ENCODE assay signal across 13 cellular contexts in genomic region chr10:102630663-102631062, GRCh38. TPM values are rescaled to one million over a fixed set of nuclear protein-coding genes. Genes with fewer than 3 reads are reported as not detected.
DNase-seq lines count a peak whose midpoint lies in the region; ATAC-seq, FAIRE-seq and TF ChIP-seq lines count a peak whose summit lies in the region.
"Had no signal": no experiment of that assay in that cellular context is flagged by ENCODE, and none has a peak within 500 bp of the region (broad histone marks: within the 10 kb centered on the region; RNA-seq: fewer than 3 reads in every experiment).

No MANE protein-coding gene starts in this region.

- H3K9ac ChIP-seq in H9 (ENCODE audit: extremely low read depth, insufficient read length, low read length) (no peak overlapping the region), kidney (ENCODE audit: low read length in 2 of 2) (no peak overlapping the region), rectal smooth muscle tissue (ENCODE audit: low read length) (no peak overlapping the region)

- no peak overlapping the region for H3K4me3 ChIP-seq in SJSA1
- no peak overlapping the region for H3K4me3 ChIP-seq in kidney (ENCODE audit: low read length in 2 of 2)
- H3K4me3 ChIP-seq in rectal smooth muscle tissue (ENCODE audit: low read length): no peak overlapping the region
- H3K4me3 ChIP-seq in esophagus muscularis mucosa: no peak overlapping the region
- H3K4me3 ChIP-seq: right lobe of liver had no signal

- DNase-seq in H9 (no peak), SJSA1 (ENCODE audit: low read depth in 1 of 2, low spot score in 2 of 2) (no peak), kidney (peak; percentile 39), NCI-H146 treated with DMSO at 0.1 percent for 48 hours (lab: John Stamatoyannopoulos, UW; ENCODE audit: unreplicated experiment) (no peak), esophagus muscularis mucosa (ENCODE audit: extremely low spot score) (no peak)
- DNase-seq: activated B cell treated with CpG ODN at 0.5 μM for 24 hours; CD8-positive, alpha-beta memory T cell; cortex of kidney; midbrain; stimulated activated naive CD8-positive, alpha-beta T cell treated with anti-CD3 and anti-CD28 coated beads, Interleukin-15, Interleukin-2, amounts not matched to agents 100 U/mL and 50 U/mL, for 24 hours had no signal

- WGBS in H9 (ENCODE audit: extremely low coverage, insufficient read length, low lambda C conversion rate): no CpG with 5 or more reads among the region's 6 CpGs
- 78% methylated on average over 6 of the region's 6 CpGs for WGBS in esophagus muscularis mucosa

- H3K4me2 ChIP-seq in H9 (ENCODE audit: insufficient read depth, insufficient read length, low read length): no peak overlapping the region

- H2AK5ac ChIP-seq in H9 (ENCODE audit: insufficient read length, low read length): no peak overlapping the region

- H3K23me2 ChIP-seq in H9 (ENCODE audit: insufficient read length, low read depth, low read length, poor library complexity, severe bottlenecking): no peaks in the 10 kb centered on the region

- TF ChIP-seq POLR2A in esophagus muscularis mucosa (IDR thresholded peaks at IDR 0.05; ENCODE audit: low read depth): no peak

- H3K4ac ChIP-seq in H9 (ENCODE audit: low read depth, low read length): no peak overlapping the region

- H3K27ac ChIP-seq in H9 (ENCODE audit: insufficient read length, low read depth, low read length): no peak overlapping the region
- H3K27ac ChIP-seq in SJSA1: peak overlapping the region; percentile 99
- no peak overlapping the region for H3K27ac ChIP-seq in kidney (ENCODE audit: low read depth in 2 of 2, low read length in 2 of 2)
- peak overlapping the region; percentile 57 for H3K27ac ChIP-seq in rectal smooth muscle tissue (ENCODE audit: low read depth, low read length)
- H3K27ac ChIP-seq in esophagus muscularis mucosa (replicated peaks in 1 of 4): peak overlapping the region in 2 of 4 donors; percentile 37 to 81

- no peak overlapping the region for H4K91ac ChIP-seq in H9 (ENCODE audit: insufficient read length, low read depth, low read length)

- H3K79me2 ChIP-seq in H9 (ENCODE audit: insufficient read depth, low read length): no peaks in the 10 kb centered on the region

- no peak for TF ChIP-seq EP300 in esophagus muscularis mucosa (IDR thresholded peaks at IDR 0.05)

- no peak overlapping the region for H2AFZ ChIP-seq in H9 (ENCODE audit: low read length)

- no peak overlapping the region for H4K8ac ChIP-seq in H9 (replicated peaks; ENCODE audit: insufficient read length, low read depth, low read length)

- no peaks in the 10 kb centered on the region; the same call in none of the 2 replicates for H3K27me3 Mint-ChIP-seq in H9 (ENCODE audit: low read depth)
- H3K27me3 Mint-ChIP-seq: activated B cell treated with CpG ODN at 0.5 μM for 24 hours; CD8-positive, alpha-beta memory T cell had no signal

- peak overlapping the region; percentile 29 to 96 (median 34); a peak in 4 of 7 replicates for H3K27ac Mint-ChIP-seq in H9
- H3K27ac Mint-ChIP-seq: activated B cell treated with CpG ODN at 0.5 μM for 24 hours had no signal

- TF ChIP-seq CTCF in H9 (conservative IDR thresholded peaks at IDR 0.05): no peak
- TF ChIP-seq CTCF in kidney (IDR thresholded peaks at IDR 0.05; ENCODE audit: borderline replicate concordance, extremely low read depth, insufficient read depth): no peak
- no peak for TF ChIP-seq CTCF in esophagus muscularis mucosa (IDR thresholded peaks at IDR 0.05)

- H3K36me3 ChIP-seq in SJSA1: no peaks in the 10 kb centered on the region
- H3K36me3 ChIP-seq in kidney (ENCODE audit: control insufficient read depth in 1 of 2, insufficient read depth in 2 of 2, low read length in 2 of 2): peaks cover 5 to 6% of the 10 kb centered on the region in 2 donors
- H3K36me3 ChIP-seq in rectal smooth muscle tissue (ENCODE audit: control insufficient read depth, insufficient read depth, low read length): no peaks in the 10 kb centered on the region
- H3K36me3 ChIP-seq in esophagus muscularis mucosa: peaks cover 0 to 17% (median 13%) of the 10 kb centered on the region in 4 donors
- H3K36me3 ChIP-seq: right lobe of liver had no signal

- H4K5ac ChIP-seq in H9 (ENCODE audit: insufficient read length, low read depth, low read length): no peak overlapping the region

- no peak for FAIRE-seq in kidney (lab: Jason Lieb, UNC)

- peaks cover 18% of the 10 kb centered on the region for H3K4me1 ChIP-seq in H9 (ENCODE audit: insufficient read depth, low read length)
- peaks cover 94% of the 10 kb centered on the region for H3K4me1 ChIP-seq in SJSA1 (replicated peaks)
- H3K4me1 ChIP-seq in kidney (ENCODE audit: control insufficient read depth in 1 of 2, insufficient read depth in 1 of 2, low read depth in 1 of 2, low read length in 2 of 2): peaks cover 23 to 46% of the 10 kb centered on the region in 2 donors
- peaks cover 54% of the 10 kb centered on the region for H3K4me1 ChIP-seq in rectal smooth muscle tissue (ENCODE audit: control insufficient read depth, insufficient read depth, low read length)
- H3K4me1 ChIP-seq in esophagus muscularis mucosa: peaks cover 59 to 91% (median 77%) of the 10 kb centered on the region in 4 donors

- no peak for ATAC-seq in HG03139 (IDR thresholded peaks at IDR 0.05; ENCODE audit: unreplicated experiment)
- ATAC-seq: right lobe of liver; stimulated activated naive CD8-positive, alpha-beta T cell treated with anti-CD3 and anti-CD28 coated beads, Interleukin-15, Interleukin-2, amounts not matched to agents 100 U/mL and 50 U/mL, for 24 hours had no signal

- no peak overlapping the region for H2BK15ac ChIP-seq in H9 (ENCODE audit: low read depth, low read length)

- H3K9me3 Mint-ChIP-seq in H9: no peaks in the 10 kb centered on the region
- H3K9me3 Mint-ChIP-seq: activated B cell treated with CpG ODN at 0.5 μM for 24 hours; CD8-positive, alpha-beta memory T cell had no signal

- H3T11ph ChIP-seq in H9 (ENCODE audit: low read length): no peak overlapping the region

- intact Hi-C loops in kidney (cut with DNase I): no loop called here
- intact Hi-C loops in esophagus muscularis mucosa (cut with DNase I): no loop called here

- peak overlapping the region in 1 of 2 experiments; percentile 2; a peak in 2 of 5 replicates for H3K4me3 Mint-ChIP-seq in H9
- H3K4me3 Mint-ChIP-seq: activated B cell treated with CpG ODN at 0.5 μM for 24 hours had no signal

- H3K36me3 Mint-ChIP-seq in H9 (ENCODE audit: insufficient read depth in 1 of 3, low read depth in 3 of 3): peaks cover 0 to 4% (median 0%) of the 10 kb centered on the region in 3 experiments; a peak in 4 of 7 replicates

- H4K20me1 ChIP-seq in H9 (ENCODE audit: control insufficient read depth, insufficient read depth, insufficient read length): peaks cover 2% of the 10 kb centered on the region

- H3K18ac ChIP-seq in H9 (ENCODE audit: insufficient read length, low read depth, low read length): no peak overlapping the region

- no peak overlapping the region for H2BK12ac ChIP-seq in H9 (ENCODE audit: insufficient read length, low read depth, low read length)

- no peaks in the 10 kb centered on the region for H3K79me1 ChIP-seq in H9 (ENCODE audit: insufficient read depth, low read depth, low read length, poor library complexity, severe bottlenecking)

- no peak overlapping the region for H2BK120ac ChIP-seq in H9 (ENCODE audit: low read depth, low read length, poor library complexity, severe bottlenecking)

- H3K4me1 Mint-ChIP-seq in H9: peaks cover 81 to 88% of the 10 kb centered on the region in 2 experiments

- no peak overlapping the region for H2BK20ac ChIP-seq in H9 (ENCODE audit: low read depth, low read length, poor library complexity, severe bottlenecking)

- no peak overlapping the region for H3K56ac ChIP-seq in H9 (ENCODE audit: insufficient read length, low read depth, low read length)

- no peak overlapping the region for H3K14ac ChIP-seq in H9 (ENCODE audit: insufficient read depth, low read length)

- H3K23ac ChIP-seq in H9 (ENCODE audit: insufficient read length, low read depth, low read length): no peak overlapping the region

- no peak overlapping the region for H2BK5ac ChIP-seq in H9 (ENCODE audit: insufficient read length, low read length)

- H3K27me3 ChIP-seq in H9 (ENCODE audit: insufficient read depth, low read length) (no peaks in the 10 kb centered on the region), SJSA1 (replicated peaks) (no peaks in the 10 kb centered on the region), rectal smooth muscle tissue (ENCODE audit: control insufficient read depth, insufficient read depth, low read length) (no peaks in the 10 kb centered on the region), esophagus muscularis mucosa (no peaks in the 10 kb centered on the region)
- H3K27me3 ChIP-seq: right lobe of liver had no signal

- H3K9me3 ChIP-seq in H9 (ENCODE audit: control insufficient read depth, low read depth, low read length): no peaks in the 10 kb centered on the region
- H3K9me3 ChIP-seq in SJSA1 (replicated peaks): no peaks in the 10 kb centered on the region
- H3K9me3 ChIP-seq in kidney (ENCODE audit: control insufficient read depth in 1 of 2, low read length in 2 of 2): no peaks in the 10 kb centered on the region
- no peaks in the 10 kb centered on the region for H3K9me3 ChIP-seq in esophagus muscularis mucosa
- H3K9me3 ChIP-seq: right lobe of liver had no signal

RNA-seq across cellular contexts. Expression of gene TRIM8, which starts 13.6 kb away (rescaled TPM):
- total RNA-seq in H9 (2021) (37.0 and 40.6 TPM in 2 replicates), kidney (198 TPM), esophagus muscularis mucosa (100 to 1,000 TPM; 103 to 170 (median 159) TPM)
- 77.2 and 93.3 TPM in 2 replicates for total RNA-seq in SJSA1 (2014; rRNA removed; shearing (Covaris generic))
- 160 TPM for polyA plus RNA-seq in kidney (ENCODE audit: insufficient read depth, low read depth, low replicate concordance)

Comparison
In these comparisons a context has a peak if more than half of its experiments do, and no peak if none do; other contexts are left out.
1. H3K27ac ChIP-seq: peak in SJSA1 (single experiment) and rectal smooth muscle tissue (single experiment); none in H9 (single experiment) and kidney (0 of 2).